26 cellular contexts compared by ENCODE assay signal in genomic region chr3:158649791-158650190, GRCh38. TPM values are rescaled to one million over a fixed set of nuclear protein-coding genes. Genes with fewer than 3 reads are reported as not detected.
DNase-seq lines count a peak whose midpoint lies in the region; ATAC-seq and TF ChIP-seq lines count a peak whose summit lies in the region.
"Had no signal": no experiment of that assay in that cellular context is flagged by ENCODE, and none has a peak within 500 bp of the region (broad histone marks: within the 10 kb centered on the region; RNA-seq: fewer than 3 reads in every experiment).

No MANE protein-coding gene starts in this region.

- ATAC-seq in Right ventricle myocardium inferior: no peak
- no peak for ATAC-seq in T-helper 17 cell
- ATAC-seq: activated T-helper 17 cell treated with anti-CD3 and anti-CD28 coated beads, Interleukin-2, amount 50 U/mL, for 72 hours had no signal

- TF ChIP-seq CTCF in left ventricle myocardium inferior (IDR thresholded peaks at IDR 0.05; ENCODE audit: borderline replicate concordance) (no peak), GM20000 (IDR thresholded peaks at IDR 0.05; ENCODE audit: extremely low read depth, missing control alignments) (no peak)

- no peak for DNase-seq in left ventricle myocardium inferior
- DNase-seq in Right ventricle myocardium inferior (ENCODE audit: missing footprints): no peak
- no peak for DNase-seq in T-helper 17 cell
- peak; percentile 72 for DNase-seq in islet precursor cell
- DNase-seq in GM20000 (ENCODE audit: low spot score): no peak
- no peak for DNase-seq in epidermal melanocyte (ENCODE audit: insufficient read length, low spot score)
- DNase-seq in Kasumi-1 (lab: John Stamatoyannopoulos, UW): no peak
- DNase-seq: activated CD4-positive, alpha-beta T cell treated with anti-CD3 and anti-CD28 coated beads, Interleukin-2, amount 50 U/mL, for 4 hours; activated CD8-positive, alpha-beta memory T cell treated with anti-CD3 and anti-CD28 coated beads, Interleukin-2, amount 50 U/mL, for 48 hours; amniotic stem cell; KBM-7; NCI-H1417; NCI-H2029 treated with DMSO at 0.1 percent for 48 hours; NCI-H524 treated with DMSO at 0.1 percent for 48 hours; NK-92 treated with Interleukin-12 subunit alpha and Interleukin-12 subunit beta, amount 100 ng/mL, for 24 hours; SHP77 treated with DMSO at 0.1 percent for 48 hours; stimulated activated naive CD4-positive, alpha-beta T cell; upper lobe of left lung had no signal

- peaks cover 49% of the 10 kb centered on the region for H3K4me1 ChIP-seq in left ventricle myocardium inferior

- peak overlapping the region; percentile 24 for H3K27ac Mint-ChIP-seq in T-helper 17 cell
- H3K27ac Mint-ChIP-seq: activated naive CD4-positive, alpha-beta T cell treated with anti-CD3 and anti-CD28 coated beads, Interleukin-2, amount 50 U/mL, for 24 hours; activated T-helper 17 cell treated with anti-CD3 and anti-CD28 coated beads, Interleukin-2, amount 50 U/mL, for 72 hours; brain; nephron had no signal

- no peak overlapping the region for H3K4me3 Mint-ChIP-seq in T-helper 17 cell
- H3K4me3 Mint-ChIP-seq: activated naive CD4-positive, alpha-beta T cell treated with anti-CD3 and anti-CD28 coated beads, Interleukin-2, amount 50 U/mL, for 24 hours; activated T-helper 17 cell treated with anti-CD3 and anti-CD28 coated beads, Interleukin-2, amount 50 U/mL, for 72 hours; brain; nephron had no signal

- H3K36me3 ChIP-seq in left ventricle myocardium inferior: peaks cover 82% of the 10 kb centered on the region

- H3K4me1 Mint-ChIP-seq in T-helper 17 cell: peaks cover 17% of the 10 kb centered on the region

- intact Hi-C loops in left ventricle myocardium inferior (cut with micrococcal nuclease) (no loop called here), Right ventricle myocardium inferior (cut with DNase I) (loop anchor here (10.0 kb wide), 1 partner anchor 1565 kb away; no protein-coding TSS in a partner anchor)

- peak overlapping the region; percentile 50 for H3K27ac ChIP-seq in left ventricle myocardium inferior (replicated peaks)
- H3K27ac ChIP-seq: BLaER1, epithelial cell of prostate, suprapubic skin had no signal

- no peaks in the 10 kb centered on the region for H3K27me3 Mint-ChIP-seq in T-helper 17 cell
- H3K27me3 Mint-ChIP-seq: activated naive CD4-positive, alpha-beta T cell treated with anti-CD3 and anti-CD28 coated beads, Interleukin-2, amount 50 U/mL, for 24 hours; activated T-helper 17 cell treated with anti-CD3 and anti-CD28 coated beads, Interleukin-2, amount 50 U/mL, for 72 hours; brain had no signal

- H3K4me3 ChIP-seq in left ventricle myocardium inferior: no peak overlapping the region
- H3K4me3 ChIP-seq: BLaER1, lung, suprapubic skin, upper lobe of left lung had no signal

- no peaks in the 10 kb centered on the region for H3K27me3 ChIP-seq in left ventricle myocardium inferior (ENCODE audit: low read depth)
- H3K27me3 ChIP-seq: BLaER1, suprapubic skin, upper lobe of left lung had no signal

- H3K9me3 ChIP-seq in left ventricle myocardium inferior (replicated peaks): no peaks in the 10 kb centered on the region
- H3K9me3 ChIP-seq in T-helper 17 cell (ENCODE audit: control insufficient read depth, low read length, poor library complexity, severe bottlenecking): no peaks in the 10 kb centered on the region
- H3K9me3 ChIP-seq: BLaER1, suprapubic skin, upper lobe of left lung had no signal

- peaks cover 4% of the 10 kb centered on the region for H3K36me3 Mint-ChIP-seq in T-helper 17 cell (ENCODE audit: low read depth)

RNA-seq across cellular contexts. Expression of gene GFM1, which starts 5.5 kb away (rescaled TPM):
- total RNA-seq in left ventricle myocardium inferior (60.5 TPM), Right ventricle myocardium inferior (60.1 TPM), T-helper 17 cell (10 to 100 TPM; 37.6 to 38.3 TPM)

RNA-seq across cellular contexts. Expression of gene LXN, which starts 22.7 kb away (rescaled TPM):
- total RNA-seq in left ventricle myocardium inferior (3.2 TPM), Right ventricle myocardium inferior (3.9 TPM), T-helper 17 cell (1 to 10 TPM; 3.6 to 5.6 TPM)
